ENCODE assay signal across 9 cellular contexts in the genomic region with DNA sequence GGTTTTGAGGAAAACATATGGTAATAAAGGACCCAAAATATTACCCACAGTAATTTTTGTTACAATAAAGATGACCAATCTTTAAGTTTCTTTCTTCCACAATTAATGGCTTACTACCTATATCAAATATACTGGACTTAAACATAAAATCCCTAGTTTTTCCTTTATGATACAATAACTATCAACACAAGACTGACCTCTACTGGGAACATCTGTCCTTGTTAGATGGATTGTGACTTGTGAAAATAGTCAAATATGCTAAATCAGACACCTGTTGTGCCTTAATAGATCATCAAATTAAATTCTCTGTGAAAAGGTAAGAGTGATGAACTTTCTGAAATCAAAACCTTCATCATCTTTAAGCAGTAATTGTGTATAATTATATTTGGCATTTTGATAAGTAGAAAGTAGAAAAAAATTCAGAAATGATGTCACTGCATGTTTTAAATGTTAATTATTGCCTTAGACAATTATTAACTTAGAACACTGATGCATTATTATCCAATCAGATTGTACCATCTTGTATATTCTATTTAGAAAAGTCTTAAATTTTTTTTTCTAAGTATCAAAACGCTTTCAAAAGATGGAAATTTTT.
DNase-seq lines count a peak whose midpoint lies in the region; ATAC-seq and TF ChIP-seq lines count a peak whose summit lies in the region.
"Had no signal": no experiment of that assay in that cellular context is flagged by ENCODE, and none has a peak within 500 bp of the region (broad histone marks: within the 10 kb centered on the region; RNA-seq: fewer than 3 reads in every experiment).

No MANE protein-coding gene starts in this region.

- BruUV-seq in PC-9 (replicated peaks; lab: Mats Ljungman, UMichigan) = no TSS peak

- H3K27me3 ChIP-seq in left ventricle myocardium inferior (ENCODE audit: low read depth) = no peaks in the 10 kb centered on the region
- no peaks in the 10 kb centered on the region for H3K27me3 ChIP-seq in right cardiac atrium (ENCODE audit: control insufficient read depth, insufficient read depth)
- H3K27me3 ChIP-seq in PC-9 (ENCODE audit: insufficient read depth, low read depth) = no peaks in the 10 kb centered on the region

- DNase-seq in left ventricle myocardium inferior = no peak
- DNase-seq in right cardiac atrium = no peak
- DNase-seq in PC-9 = no peak
- peak; percentile 6 to 40 for DNase-seq in foreskin fibroblast
- no peak for DNase-seq in NCI-H524 treated with DMSO at 0.1 percent for 48 hours (lab: John Stamatoyannopoulos, UW)
- no peak for DNase-seq in AG20443 (ENCODE audit: low spot score)
- no peak for DNase-seq in UCSD-AML1 (lab: John Stamatoyannopoulos, UW; ENCODE audit: unreplicated experiment)

- TF ChIP-seq CTCF in left ventricle myocardium inferior (IDR thresholded peaks at IDR 0.05; ENCODE audit: borderline replicate concordance) (peak; percentile 67), PC-9 (conservative IDR thresholded peaks at IDR 0.05) (peak; percentile 49; the same call in 1 of the 2 replicates), foreskin fibroblast (IDR thresholded peaks at IDR 0.05; ENCODE audit: low read depth, low read length) (peak; percentile 22)

- H3K9me3 ChIP-seq in left ventricle myocardium inferior (replicated peaks) (peaks cover 7% of the 10 kb centered on the region), right cardiac atrium (ENCODE audit: control insufficient read depth, low read length) (no peaks in the 10 kb centered on the region), PC-9 (ENCODE audit: insufficient read depth, low read depth) (no peaks in the 10 kb centered on the region)

- intact Hi-C loops in left ventricle myocardium inferior (cut with micrococcal nuclease) (loop anchor here (10.0 kb wide), 2 partner anchors 302 to 772 kb away; no protein-coding TSS in a partner anchor), right cardiac atrium (cut with DNase I) (loop anchor here in 1 of 4 donors (10.0 kb wide), 2 partner anchors 292 to 772 kb away; no protein-coding TSS in a partner anchor), PC-9 (cut with micrococcal nuclease; ENCODE audit: unreplicated experiment) (loop anchor here (1.0 kb wide), 1 partner anchor 773 kb away; no protein-coding TSS in a partner anchor)

- ATAC-seq in right cardiac atrium (no peak), GM21381 (IDR thresholded peaks at IDR 0.05; ENCODE audit: unreplicated experiment) (no peak)

- no peaks in the 10 kb centered on the region for H3K4me1 ChIP-seq in left ventricle myocardium inferior
- no peaks in the 10 kb centered on the region for H3K4me1 ChIP-seq in right cardiac atrium (ENCODE audit: control insufficient read depth, insufficient read depth, low read length)
- H3K4me1 ChIP-seq in PC-9 (replicated peaks; ENCODE audit: insufficient read depth) = no peaks in the 10 kb centered on the region

- H2AFZ ChIP-seq in PC-9 = no peak overlapping the region

- H3F3A ChIP-seq in PC-9 (ENCODE audit: insufficient read depth, low read depth) = no peaks in the 10 kb centered on the region

- POLR2A ChIA-PET in PC-9 (lab: Charles Lee; ENCODE audit: unreplicated experiment) = no interaction called here

- CTCF ChIA-PET in PC-9 (lab: Charles Lee) = no interaction called here

- no peak overlapping the region for H3K27ac ChIP-seq in left ventricle myocardium inferior (replicated peaks)
- no peak overlapping the region for H3K27ac ChIP-seq in right cardiac atrium (ENCODE audit: low read length)
- no peak overlapping the region for H3K27ac ChIP-seq in PC-9
- H3K27ac ChIP-seq: HL-60 had no signal

- no peak overlapping the region for H3K4me3 ChIP-seq in left ventricle myocardium inferior
- no peak overlapping the region for H3K4me3 ChIP-seq in right cardiac atrium (ENCODE audit: low read length)
- no peak overlapping the region for H3K4me3 ChIP-seq in PC-9
- no peak overlapping the region for H3K4me3 ChIP-seq in foreskin fibroblast (ENCODE audit: low read depth in 1 of 2, low read length in 2 of 2)

- H3K36me3 ChIP-seq in left ventricle myocardium inferior = no peaks in the 10 kb centered on the region
- H3K36me3 ChIP-seq in PC-9 (ENCODE audit: low read depth) = no peaks in the 10 kb centered on the region

- no peak overlapping the region for H3K4me2 ChIP-seq in PC-9

- no peaks in the 10 kb centered on the region for H4K20me1 ChIP-seq in PC-9 (ENCODE audit: insufficient read depth)

- 96% methylated on average over 1 of the region's 1 CpG for WGBS in right cardiac atrium

- no peaks in the 10 kb centered on the region for H3K79me2 ChIP-seq in PC-9 (ENCODE audit: low read depth)

- no peaks in the 10 kb centered on the region for H3K9me2 ChIP-seq in PC-9 (ENCODE audit: insufficient read depth)

Comparison
In these comparisons a context has a peak if more than half of its experiments do, and no peak if none do; other contexts are left out.
1. DNase-seq: peak in foreskin fibroblast (2 of 2); none in left ventricle myocardium inferior (single experiment), right cardiac atrium (0 of 3), PC-9 (0 of 2), NCI-H524 treated with DMSO at 0.1 percent for 48 hours (single experiment), AG20443 (single experiment) and UCSD-AML1 (single experiment).
2. Peak in every context shown above with its lines, with median percentiles within 50 percentile points of each other: CTCF ChIP-seq.